8 cellular contexts compared by ENCODE assay signal in genomic region chr14:93430889-93431670, GRCh38. TPM values are rescaled to one million over a fixed set of nuclear protein-coding genes. Genes with fewer than 3 reads are reported as not detected.
DNase-seq lines count a peak whose midpoint lies in the region; ATAC-seq, FAIRE-seq and TF ChIP-seq lines count a peak whose summit lies in the region.

TSS of gene UNC79 (plus strand) at chr14:93430939. CDS start at chr14:93431030, 91 bp downstream.

- H2AFZ ChIP-seq in GM23248 = no peak within 1 kb of the TSS
- peak within 1 kb of the TSS; percentile 96 for H2AFZ ChIP-seq in neuronal stem cell (ENCODE audit: low read length)

- no peak within 1 kb of the TSS for H4K91ac ChIP-seq in neuronal stem cell (ENCODE audit: low read depth, low read length, poor library complexity)

- H3K23ac ChIP-seq in neuronal stem cell (ENCODE audit: low read depth, low read length, poor library complexity) = no peak within 1 kb of the TSS

- H2BK120ac ChIP-seq in neuronal stem cell (ENCODE audit: low read depth, low read length) = no peak within 1 kb of the TSS

- H3F3A ChIP-seq in GM23248 (ENCODE audit: insufficient read depth) = no peaks in the 10 kb centered on the region

- H3K9me2 ChIP-seq in GM23248 (ENCODE audit: insufficient read depth) = no peaks in the 10 kb centered on the region

- WGBS in GM23248 (ENCODE audit: low coverage in 1 of 2, low lambda C conversion rate in 2 of 2, missing lambda C conversion rate in 2 of 2), 2 experiments = 4 to 6% methylated on average over 31 to 35 of the region's 35 CpGs
- whole genome bisulfite sequencing in endodermal cell (ENCODE audit: insufficient coverage in 1 of 2, insufficient read length in 1 of 2), 2 experiments = 0 to 2% methylated on average over 3 to 29 of the region's 35 CpGs
- no CpG with 5 or more reads among the region's 35 CpGs for WGBS in neuronal stem cell (ENCODE audit: extremely low coverage in 2 of 2, insufficient read length in 2 of 2, insufficient replicate concordance in 1 of 2), 2 donors
- 5 to 11% (median 9%) methylated on average over 33 to 35 of the region's 35 CpGs for WGBS in small intestine, 3 donors

- H3K4ac ChIP-seq in neuronal stem cell (ENCODE audit: low read length) = no peak within 1 kb of the TSS

- peaks cover 3% of the 10 kb centered on the region for H3K36me3 Mint-ChIP-seq in endodermal cell (ENCODE audit: low read depth)

- H4K8ac ChIP-seq in neuronal stem cell (ENCODE audit: low read depth, low read length) = no peak within 1 kb of the TSS

- H3K79me2 ChIP-seq in GM23248 (ENCODE audit: insufficient read depth) = no peaks in the 10 kb centered on the region

- TF ChIP-seq CTCF in endodermal cell (conservative IDR thresholded peaks at IDR 0.05) (no peak), GM10266 (IDR thresholded peaks at IDR 0.05; ENCODE audit: control insufficient read depth, insufficient read depth, low read depth, missing control alignments) (no peak)

- no peaks in the 10 kb centered on the region for H3K79me1 ChIP-seq in neuronal stem cell (ENCODE audit: low read depth, low read length)

- peaks cover 21% of the 10 kb centered on the region for H3K27me3 Mint-ChIP-seq in endodermal cell (ENCODE audit: insufficient read depth)

- peak within 1 kb of the TSS; percentile 13 for H3K18ac ChIP-seq in neuronal stem cell (ENCODE audit: low read length)

- H3K4me3 ChIP-seq in GM23248 (0 out of 2 replicates have a peak within 1 kb of the TSS, but pooled peaks have one; percentile 22), endodermal cell (ENCODE audit: low read length) (peak within 1 kb of the TSS; percentile 83), neuronal stem cell (ENCODE audit: low read length in 2 of 2) (peak within 1 kb of the TSS; percentile 53 to 81), small intestine (ENCODE audit: low read depth in 1 of 2, low read length in 2 of 2) (no peak within 1 kb of the TSS)

- no peak within 1 kb of the TSS for H2BK15ac ChIP-seq in neuronal stem cell (ENCODE audit: low read length)

- H3K4me1 ChIP-seq in GM23248 (ENCODE audit: insufficient read depth) (no peaks in the 10 kb centered on the region), endodermal cell (ENCODE audit: control insufficient read depth, insufficient read depth, low read length) (no peaks in the 10 kb centered on the region), neuronal stem cell (ENCODE audit: control insufficient read depth in 2 of 2, insufficient read depth in 1 of 2, low read depth in 1 of 2, low read length in 2 of 2) (peaks cover 2 to 7% of the 10 kb centered on the region in 2 donors), small intestine (ENCODE audit: control insufficient read depth in 2 of 2, insufficient read depth in 1 of 2, low read depth in 1 of 2, low read length in 1 of 2) (no peaks in the 10 kb centered on the region)

- no peak for FAIRE-seq in small intestine (lab: Jason Lieb, UNC)

- peaks cover 9% of the 10 kb centered on the region for H3K9me3 Mint-ChIP-seq in endodermal cell

- in situ Hi-C loops in GM23248 (cut with MboI) = no loop called here

- H2AK5ac ChIP-seq in neuronal stem cell (ENCODE audit: low read depth, low read length) = no peak within 1 kb of the TSS

- no peaks in the 10 kb centered on the region for H3K36me3 ChIP-seq in GM23248 (ENCODE audit: low read depth)
- no peaks in the 10 kb centered on the region for H3K36me3 ChIP-seq in endodermal cell (ENCODE audit: control insufficient read depth, insufficient read depth, low read length)
- H3K36me3 ChIP-seq in neuronal stem cell (replicated peaks in 1 of 2; ENCODE audit: control insufficient read depth in 2 of 2, insufficient read depth in 2 of 2, low read length in 2 of 2) = no peaks in the 10 kb centered on the region
- no peaks in the 10 kb centered on the region for H3K36me3 ChIP-seq in small intestine (ENCODE audit: control insufficient read depth in 2 of 2, insufficient read depth in 2 of 2, low read length in 2 of 2)

- no peak within 1 kb of the TSS for H3K27ac Mint-ChIP-seq in endodermal cell

- H3K9ac ChIP-seq in GM23248 = no peak within 1 kb of the TSS
- no peak within 1 kb of the TSS for H3K9ac ChIP-seq in endodermal cell (ENCODE audit: extremely low read depth, low read length, poor library complexity, severe bottlenecking)
- no peak within 1 kb of the TSS for H3K9ac ChIP-seq in neuronal stem cell (ENCODE audit: low read depth, low read length, poor library complexity)

- H3K4me2 ChIP-seq in GM23248 (ENCODE audit: unreplicated experiment) (peak within 1 kb of the TSS; percentile 28), neuronal stem cell (ENCODE audit: insufficient read depth, low read length, poor library complexity, severe bottlenecking) (peak within 1 kb of the TSS; percentile 98)

- no peak within 1 kb of the TSS for H2BK12ac ChIP-seq in neuronal stem cell (ENCODE audit: low read length)

- H3K9me3 ChIP-seq in GM23248 (ENCODE audit: low read depth) (peaks cover 4% of the 10 kb centered on the region), endodermal cell (ENCODE audit: control insufficient read depth, low read length) (peaks cover 8% of the 10 kb centered on the region), neuronal stem cell (replicated peaks in 1 of 2; ENCODE audit: control insufficient read depth in 2 of 2, insufficient read depth in 1 of 2, low read depth in 1 of 2, low read length in 2 of 2) (no peaks in the 10 kb centered on the region), small intestine (ENCODE audit: control insufficient read depth, low read depth) (no peaks in the 10 kb centered on the region)

- peaks cover 8% of the 10 kb centered on the region for H3K4me1 Mint-ChIP-seq in endodermal cell

- DNase-seq in GM23248 = peak; percentile 40
- DNase-seq in NCI-H510A (lab: John Stamatoyannopoulos, UW) = peak; percentile 70
- peak; percentile 85 for DNase-seq in endodermal cell
- DNase-seq in neuronal stem cell (ENCODE audit: low spot score) = peak; percentile 61
- no peak for DNase-seq in small intestine
- no peak for DNase-seq in GOT3 (lab: John Stamatoyannopoulos, UW)
- DNase-seq in GM10266 (ENCODE audit: extremely low spot score) = no peak

- no peak within 1 kb of the TSS for H3K14ac ChIP-seq in neuronal stem cell (ENCODE audit: low read length)

- H4K20me1 ChIP-seq in GM23248 (ENCODE audit: insufficient read depth) = no peaks in the 10 kb centered on the region

- H3K4me3 Mint-ChIP-seq in endodermal cell = peak within 1 kb of the TSS; percentile 76

- no peak for ATAC-seq in HG03469 (IDR thresholded peaks at IDR 0.05; ENCODE audit: unreplicated experiment)

- H3K27me3 ChIP-seq in GM23248 (replicated peaks; ENCODE audit: insufficient read depth) (peaks cover 8% of the 10 kb centered on the region), endodermal cell (ENCODE audit: control insufficient read depth, insufficient read depth, low read length, poor library complexity, severe bottlenecking) (peaks cover 13% of the 10 kb centered on the region), neuronal stem cell (ENCODE audit: control insufficient read depth in 3 of 3, insufficient read depth in 3 of 3, low read depth in 1 of 3, low read length in 3 of 3) (peaks cover 0 to 25% (median 6%) of the 10 kb centered on the region in 3 experiments), small intestine (ENCODE audit: control insufficient read depth in 2 of 2, insufficient read depth in 2 of 2, low read length in 2 of 2) (peaks cover 3 to 7% of the 10 kb centered on the region in 2 donors)

- no peak within 1 kb of the TSS for H3K27ac ChIP-seq in GM23248
- no peak within 1 kb of the TSS for H3K27ac ChIP-seq in endodermal cell (ENCODE audit: low read depth, low read length)
- H3K27ac ChIP-seq in neuronal stem cell (replicated peaks; ENCODE audit: low read length) = no peak within 1 kb of the TSS
- no peak within 1 kb of the TSS for H3K27ac ChIP-seq in small intestine (ENCODE audit: low read depth in 1 of 2, low read length in 1 of 2)

- peak within 1 kb of the TSS; percentile 43 for H2BK5ac ChIP-seq in neuronal stem cell (ENCODE audit: low read length)

RNA-seq across cellular contexts. Expression of gene UNC79, which starts in this region (rescaled TPM):
- not detected in 2 replicates for total RNA-seq in GM23248 (2014; rRNA removed; shearing (Covaris generic))
- polyA plus RNA-seq in GM23248 (2016; fragmentation: Nextera tagmentation; extraction: Ambion mirVana) = 0.04 TPM in 2 replicates
- 10 to 100 TPM in 1 of 2 donors, 1 to 10 TPM in 1; 6.0 to 14.4 TPM for total RNA-seq in endodermal cell
- polyA plus RNA-seq in endodermal cell (2013, experiment 1 of 2) = 3.0 TPM
- polyA plus RNA-seq in endodermal cell (2013, experiment 2 of 2) = 3.1 TPM
- 1.3 TPM for polyA plus RNA-seq in neuronal stem cell (2013, experiment 1 of 2)
- polyA plus RNA-seq in neuronal stem cell (2013, experiment 2 of 2) = 1.5 TPM
- polyA plus RNA-seq in small intestine = under 1 TPM in 1 of 3 donors, not detected in 2; 0.18 TPM

Comparison
In these comparisons a context has a peak if more than half of its experiments do, and no peak if none do; other contexts are left out.
1. Peak in DNase-seq, H3K4me3 ChIP-seq and H3K4me2 ChIP-seq in GM23248; RNA of the gene not detected or under 1 TPM.
2. DNase-seq: peak in NCI-H510A (single experiment), endodermal cell (single experiment) and neuronal stem cell (single experiment); none in small intestine (single experiment), GOT3 (single experiment) and GM10266 (single experiment).
3. H3K4me3 ChIP-seq: peak in endodermal cell (single experiment) and neuronal stem cell (2 of 2); none in small intestine (0 of 2).